In the genomic region with DNA sequence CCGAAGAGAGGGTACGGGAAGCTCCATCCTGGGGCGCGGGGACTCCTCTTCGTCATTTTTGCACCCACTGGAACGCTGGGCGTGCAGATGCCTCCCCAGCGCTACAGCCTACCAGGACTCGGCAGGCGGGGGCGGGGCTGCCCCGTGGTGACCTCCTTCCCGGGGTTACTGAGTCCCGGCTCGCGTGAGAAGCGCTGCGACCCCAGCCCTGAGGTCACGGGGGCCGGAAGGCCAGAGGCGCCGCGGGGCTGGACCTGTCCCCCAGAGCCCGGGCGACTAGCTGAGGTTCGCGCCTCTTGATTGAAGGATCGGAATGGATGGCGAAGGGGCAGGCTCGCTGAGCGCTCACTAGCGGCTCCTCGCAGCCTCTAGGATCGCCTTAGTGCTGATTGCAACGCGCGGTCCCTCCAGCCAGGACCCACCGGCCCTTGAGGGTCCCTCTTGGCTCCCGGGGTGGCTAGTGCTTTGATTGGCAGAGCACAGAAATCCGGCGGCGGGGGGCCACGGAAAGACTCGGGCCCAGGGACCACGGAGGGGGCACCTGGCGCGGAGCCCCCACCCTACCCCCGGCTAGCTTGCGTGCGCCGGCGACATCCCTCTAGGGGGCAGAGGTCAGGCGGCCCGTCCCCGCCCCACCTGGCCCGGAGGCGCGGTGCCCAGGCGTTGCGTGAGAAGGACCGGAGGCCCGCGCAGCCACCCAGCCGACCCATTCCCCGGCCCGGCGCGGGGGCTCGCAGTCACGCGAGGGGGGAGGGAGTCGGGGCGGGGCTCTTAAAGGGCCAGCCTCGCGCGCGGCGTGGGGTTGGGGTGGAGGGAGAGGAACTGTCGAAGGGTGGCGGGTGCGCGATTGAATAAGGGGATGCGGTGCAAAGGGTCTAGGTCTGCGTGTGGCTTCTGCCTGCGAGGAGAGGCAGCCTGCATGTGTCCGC, we compare ENCODE assay signal across 1 cellular context.
TF ChIP-seq lines count a peak whose summit lies in the region.

No MANE protein-coding gene starts in this region.

TF ChIP-seq in SK-N-SH, 30 proteins besides CTCF, POLR2A, EP300 and RAD21 (continued from another document):
- TF ChIP-seq FOSL2 (IDR thresholded peaks at IDR 0.05; ENCODE audit: borderline replicate concordance, low read depth) (no peak), EZH2phosphoT487 (IDR thresholded peaks at IDR 0.05; ENCODE audit: borderline replicate concordance, low read depth) (no peak), ELF1 (IDR thresholded peaks at IDR 0.05) (no peak), RXRA (IDR thresholded peaks at IDR 0.05; ENCODE audit: borderline replicate concordance, low read depth) (no peak), MXI1 (IDR thresholded peaks at IDR 0.05; ENCODE audit: low read depth, low read length) (no peak), RFX5 (IDR thresholded peaks at IDR 0.05; ENCODE audit: low read length) (no peak), TAF1 (IDR thresholded peaks at IDR 0.05; ENCODE audit: borderline replicate concordance, low read depth, low read length) (no peak)
